2 cellular contexts compared by ENCODE assay signal in the genomic region with DNA sequence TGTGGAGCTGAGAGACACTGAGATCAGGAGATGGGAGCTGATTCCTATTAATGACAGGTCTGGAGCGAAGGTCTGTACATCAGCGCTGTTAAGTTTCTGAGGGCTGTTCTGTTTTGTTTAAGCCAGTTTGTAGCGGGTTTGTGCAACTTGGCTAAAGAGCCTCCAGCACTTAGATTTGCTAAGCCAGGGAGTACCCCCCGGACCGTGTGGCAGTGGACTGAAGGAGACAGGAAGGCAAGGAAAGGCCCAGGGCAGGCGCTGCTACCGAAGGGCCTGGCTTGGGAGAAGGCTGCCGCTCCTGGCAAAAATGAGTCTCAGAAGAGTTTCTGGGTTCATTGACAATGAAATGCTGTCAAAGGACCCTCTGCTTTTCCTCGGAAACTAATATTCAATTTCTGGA.
TF ChIP-seq lines count a peak whose summit lies in the region.

No MANE protein-coding gene starts in this region.

TF ChIP-seq in GM23338, 12 proteins besides CTCF, POLR2A, EP300 and RAD21 (continues in another document):
- TF ChIP-seq STAT1 (IDR thresholded peaks at IDR 0.05; ENCODE audit: unreplicated experiment) (no peak), NANOG (IDR thresholded peaks at IDR 0.05; ENCODE audit: borderline replicate concordance) (no peak), CREB1 (CRISPR knock-in tag; IDR thresholded peaks at IDR 0.05; ENCODE audit: low read depth) (no peak), ZNF331 (CRISPR knock-in tag; IDR thresholded peaks at IDR 0.05; ENCODE audit: low read depth) (no peak), JUNB (IDR thresholded peaks at IDR 0.05; ENCODE audit: unreplicated experiment) (no peak), ZNF114 (CRISPR knock-in tag; IDR thresholded peaks at IDR 0.05) (no peak), POLR2AphosphoS5 (IDR thresholded peaks at IDR 0.05; ENCODE audit: low read depth) (no peak), EZH2 (IDR thresholded peaks at IDR 0.05; ENCODE audit: low read depth, unreplicated experiment) (no peak), EZH2phosphoT487 (IDR thresholded peaks at IDR 0.05; ENCODE audit: unreplicated experiment) (no peak)
- TF ChIP-seq, protein P1, sequence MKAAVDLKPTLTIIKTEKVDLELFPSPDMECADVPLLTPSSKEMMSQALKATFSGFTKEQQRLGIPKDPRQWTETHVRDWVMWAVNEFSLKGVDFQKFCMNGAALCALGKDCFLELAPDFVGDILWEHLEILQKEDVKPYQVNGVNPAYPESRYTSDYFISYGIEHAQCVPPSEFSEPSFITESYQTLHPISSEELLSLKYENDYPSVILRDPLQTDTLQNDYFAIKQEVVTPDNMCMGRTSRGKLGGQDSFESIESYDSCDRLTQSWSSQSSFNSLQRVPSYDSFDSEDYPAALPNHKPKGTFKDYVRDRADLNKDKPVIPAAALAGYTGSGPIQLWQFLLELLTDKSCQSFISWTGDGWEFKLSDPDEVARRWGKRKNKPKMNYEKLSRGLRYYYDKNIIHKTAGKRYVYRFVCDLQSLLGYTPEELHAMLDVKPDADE (IDR thresholded peaks at IDR 0.05) = no peak
- TF ChIP-seq, protein P2, sequence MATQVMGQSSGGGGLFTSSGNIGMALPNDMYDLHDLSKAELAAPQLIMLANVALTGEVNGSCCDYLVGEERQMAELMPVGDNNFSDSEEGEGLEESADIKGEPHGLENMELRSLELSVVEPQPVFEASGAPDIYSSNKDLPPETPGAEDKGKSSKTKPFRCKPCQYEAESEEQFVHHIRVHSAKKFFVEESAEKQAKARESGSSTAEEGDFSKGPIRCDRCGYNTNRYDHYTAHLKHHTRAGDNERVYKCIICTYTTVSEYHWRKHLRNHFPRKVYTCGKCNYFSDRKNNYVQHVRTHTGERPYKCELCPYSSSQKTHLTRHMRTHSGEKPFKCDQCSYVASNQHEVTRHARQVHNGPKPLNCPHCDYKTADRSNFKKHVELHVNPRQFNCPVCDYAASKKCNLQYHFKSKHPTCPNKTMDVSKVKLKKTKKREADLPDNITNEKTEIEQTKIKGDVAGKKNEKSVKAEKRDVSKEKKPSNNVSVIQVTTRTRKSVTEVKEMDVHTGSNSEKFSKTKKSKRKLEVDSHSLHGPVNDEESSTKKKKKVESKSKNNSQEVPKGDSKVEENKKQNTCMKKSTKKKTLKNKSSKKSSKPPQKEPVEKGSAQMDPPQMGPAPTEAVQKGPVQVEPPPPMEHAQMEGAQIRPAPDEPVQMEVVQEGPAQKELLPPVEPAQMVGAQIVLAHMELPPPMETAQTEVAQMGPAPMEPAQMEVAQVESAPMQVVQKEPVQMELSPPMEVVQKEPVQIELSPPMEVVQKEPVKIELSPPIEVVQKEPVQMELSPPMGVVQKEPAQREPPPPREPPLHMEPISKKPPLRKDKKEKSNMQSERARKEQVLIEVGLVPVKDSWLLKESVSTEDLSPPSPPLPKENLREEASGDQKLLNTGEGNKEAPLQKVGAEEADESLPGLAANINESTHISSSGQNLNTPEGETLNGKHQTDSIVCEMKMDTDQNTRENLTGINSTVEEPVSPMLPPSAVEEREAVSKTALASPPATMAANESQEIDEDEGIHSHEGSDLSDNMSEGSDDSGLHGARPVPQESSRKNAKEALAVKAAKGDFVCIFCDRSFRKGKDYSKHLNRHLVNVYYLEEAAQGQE (IDR thresholded peaks at IDR 0.05; ENCODE audit: unreplicated experiment) = no peak

TF ChIP-seq in H1, 55 proteins besides CTCF, POLR2A, EP300 and RAD21:
- TF ChIP-seq CBX5 (IDR thresholded peaks at IDR 0.05; ENCODE audit: low read depth, low read length) = no peak
- TF ChIP-seq SIN3A (conservative IDR thresholded peaks at IDR 0.05 in 1 of 2, IDR thresholded peaks at IDR 0.05 in 1 of 2; ENCODE audit: low read depth in 1 of 2, low read length in 2 of 2) = no peak
- no peak for TF ChIP-seq CREB1 (IDR thresholded peaks at IDR 0.05)
- TF ChIP-seq BCL11A (IDR thresholded peaks at IDR 0.05; ENCODE audit: low read depth in 2 of 2, low read length in 2 of 2) = no peak
- no peak for TF ChIP-seq RFX5 (IDR thresholded peaks at IDR 0.05; ENCODE audit: borderline replicate concordance, low read depth, low read length)
- no peak for TF ChIP-seq CBX8 (IDR thresholded peaks at IDR 0.05; ENCODE audit: borderline replicate concordance, low read depth, low read length)
- no peak for TF ChIP-seq NANOG (IDR thresholded peaks at IDR 0.05; ENCODE audit: insufficient read depth, low read depth, low read length, poor library complexity, severe bottlenecking)
- no peak for TF ChIP-seq KDM4A (IDR thresholded peaks at IDR 0.05; ENCODE audit: low read depth, low read length, severe bottlenecking)
- TF ChIP-seq TCF12 (IDR thresholded peaks at IDR 0.05; ENCODE audit: low read depth, low read length) = no peak
- TF ChIP-seq NRF1 (IDR thresholded peaks at IDR 0.05; ENCODE audit: low read depth, low read length) = no peak
- TF ChIP-seq CHD1 (IDR thresholded peaks at IDR 0.05; ENCODE audit: low read depth, low read length) = no peak
- no peak for TF ChIP-seq CTBP2 (IDR thresholded peaks at IDR 0.05; ENCODE audit: borderline replicate concordance, insufficient read depth, insufficient read length, low read length)
- no peak for TF ChIP-seq TAF1 (IDR thresholded peaks at IDR 0.05; ENCODE audit: low read depth, low read length)
- TF ChIP-seq, protein P3, sequence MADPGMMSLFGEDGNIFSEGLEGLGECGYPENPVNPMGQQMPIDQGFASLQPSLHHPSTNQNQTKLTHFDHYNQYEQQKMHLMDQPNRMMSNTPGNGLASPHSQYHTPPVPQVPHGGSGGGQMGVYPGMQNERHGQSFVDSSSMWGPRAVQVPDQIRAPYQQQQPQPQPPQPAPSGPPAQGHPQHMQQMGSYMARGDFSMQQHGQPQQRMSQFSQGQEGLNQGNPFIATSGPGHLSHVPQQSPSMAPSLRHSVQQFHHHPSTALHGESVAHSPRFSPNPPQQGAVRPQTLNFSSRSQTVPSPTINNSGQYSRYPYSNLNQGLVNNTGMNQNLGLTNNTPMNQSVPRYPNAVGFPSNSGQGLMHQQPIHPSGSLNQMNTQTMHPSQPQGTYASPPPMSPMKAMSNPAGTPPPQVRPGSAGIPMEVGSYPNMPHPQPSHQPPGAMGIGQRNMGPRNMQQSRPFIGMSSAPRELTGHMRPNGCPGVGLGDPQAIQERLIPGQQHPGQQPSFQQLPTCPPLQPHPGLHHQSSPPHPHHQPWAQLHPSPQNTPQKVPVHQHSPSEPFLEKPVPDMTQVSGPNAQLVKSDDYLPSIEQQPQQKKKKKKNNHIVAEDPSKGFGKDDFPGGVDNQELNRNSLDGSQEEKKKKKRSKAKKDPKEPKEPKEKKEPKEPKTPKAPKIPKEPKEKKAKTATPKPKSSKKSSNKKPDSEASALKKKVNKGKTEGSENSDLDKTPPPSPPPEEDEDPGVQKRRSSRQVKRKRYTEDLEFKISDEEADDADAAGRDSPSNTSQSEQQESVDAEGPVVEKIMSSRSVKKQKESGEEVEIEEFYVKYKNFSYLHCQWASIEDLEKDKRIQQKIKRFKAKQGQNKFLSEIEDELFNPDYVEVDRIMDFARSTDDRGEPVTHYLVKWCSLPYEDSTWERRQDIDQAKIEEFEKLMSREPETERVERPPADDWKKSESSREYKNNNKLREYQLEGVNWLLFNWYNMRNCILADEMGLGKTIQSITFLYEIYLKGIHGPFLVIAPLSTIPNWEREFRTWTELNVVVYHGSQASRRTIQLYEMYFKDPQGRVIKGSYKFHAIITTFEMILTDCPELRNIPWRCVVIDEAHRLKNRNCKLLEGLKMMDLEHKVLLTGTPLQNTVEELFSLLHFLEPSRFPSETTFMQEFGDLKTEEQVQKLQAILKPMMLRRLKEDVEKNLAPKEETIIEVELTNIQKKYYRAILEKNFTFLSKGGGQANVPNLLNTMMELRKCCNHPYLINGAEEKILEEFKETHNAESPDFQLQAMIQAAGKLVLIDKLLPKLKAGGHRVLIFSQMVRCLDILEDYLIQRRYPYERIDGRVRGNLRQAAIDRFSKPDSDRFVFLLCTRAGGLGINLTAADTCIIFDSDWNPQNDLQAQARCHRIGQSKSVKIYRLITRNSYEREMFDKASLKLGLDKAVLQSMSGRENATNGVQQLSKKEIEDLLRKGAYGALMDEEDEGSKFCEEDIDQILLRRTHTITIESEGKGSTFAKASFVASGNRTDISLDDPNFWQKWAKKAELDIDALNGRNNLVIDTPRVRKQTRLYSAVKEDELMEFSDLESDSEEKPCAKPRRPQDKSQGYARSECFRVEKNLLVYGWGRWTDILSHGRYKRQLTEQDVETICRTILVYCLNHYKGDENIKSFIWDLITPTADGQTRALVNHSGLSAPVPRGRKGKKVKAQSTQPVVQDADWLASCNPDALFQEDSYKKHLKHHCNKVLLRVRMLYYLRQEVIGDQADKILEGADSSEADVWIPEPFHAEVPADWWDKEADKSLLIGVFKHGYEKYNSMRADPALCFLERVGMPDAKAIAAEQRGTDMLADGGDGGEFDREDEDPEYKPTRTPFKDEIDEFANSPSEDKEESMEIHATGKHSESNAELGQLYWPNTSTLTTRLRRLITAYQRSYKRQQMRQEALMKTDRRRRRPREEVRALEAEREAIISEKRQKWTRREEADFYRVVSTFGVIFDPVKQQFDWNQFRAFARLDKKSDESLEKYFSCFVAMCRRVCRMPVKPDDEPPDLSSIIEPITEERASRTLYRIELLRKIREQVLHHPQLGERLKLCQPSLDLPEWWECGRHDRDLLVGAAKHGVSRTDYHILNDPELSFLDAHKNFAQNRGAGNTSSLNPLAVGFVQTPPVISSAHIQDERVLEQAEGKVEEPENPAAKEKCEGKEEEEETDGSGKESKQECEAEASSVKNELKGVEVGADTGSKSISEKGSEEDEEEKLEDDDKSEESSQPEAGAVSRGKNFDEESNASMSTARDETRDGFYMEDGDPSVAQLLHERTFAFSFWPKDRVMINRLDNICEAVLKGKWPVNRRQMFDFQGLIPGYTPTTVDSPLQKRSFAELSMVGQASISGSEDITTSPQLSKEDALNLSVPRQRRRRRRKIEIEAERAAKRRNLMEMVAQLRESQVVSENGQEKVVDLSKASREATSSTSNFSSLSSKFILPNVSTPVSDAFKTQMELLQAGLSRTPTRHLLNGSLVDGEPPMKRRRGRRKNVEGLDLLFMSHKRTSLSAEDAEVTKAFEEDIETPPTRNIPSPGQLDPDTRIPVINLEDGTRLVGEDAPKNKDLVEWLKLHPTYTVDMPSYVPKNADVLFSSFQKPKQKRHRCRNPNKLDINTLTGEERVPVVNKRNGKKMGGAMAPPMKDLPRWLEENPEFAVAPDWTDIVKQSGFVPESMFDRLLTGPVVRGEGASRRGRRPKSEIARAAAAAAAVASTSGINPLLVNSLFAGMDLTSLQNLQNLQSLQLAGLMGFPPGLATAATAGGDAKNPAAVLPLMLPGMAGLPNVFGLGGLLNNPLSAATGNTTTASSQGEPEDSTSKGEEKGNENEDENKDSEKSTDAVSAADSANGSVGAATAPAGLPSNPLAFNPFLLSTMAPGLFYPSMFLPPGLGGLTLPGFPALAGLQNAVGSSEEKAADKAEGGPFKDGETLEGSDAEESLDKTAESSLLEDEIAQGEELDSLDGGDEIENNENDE (IDR thresholded peaks at IDR 0.05; ENCODE audit: insufficient replicate concordance, low read length) = no peak
